Comparison of ENCODE assay signal across 17 cellular contexts in the genomic region with DNA sequence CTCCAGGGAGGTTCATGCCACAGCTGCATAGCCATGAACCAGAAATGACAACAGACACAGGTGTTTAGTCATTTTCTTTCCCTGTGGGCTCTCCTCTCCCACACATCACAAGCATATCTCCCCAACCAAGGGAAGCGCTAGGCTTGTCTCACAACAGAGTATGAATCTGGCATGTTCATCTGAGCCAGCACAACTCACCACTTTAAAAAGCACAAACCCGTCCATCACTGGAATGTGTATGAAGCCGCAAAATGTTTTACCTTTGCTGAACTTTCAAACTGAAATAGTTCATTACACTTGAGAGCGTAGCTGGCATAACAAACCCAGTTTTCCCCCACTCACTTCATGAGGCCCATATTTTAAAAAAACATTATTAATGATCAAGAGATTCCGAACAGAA. TPM values are rescaled to one million over a fixed set of nuclear protein-coding genes. Genes with fewer than 3 reads are reported as not detected.
DNase-seq lines count a peak whose midpoint lies in the region; ATAC-seq and TF ChIP-seq lines count a peak whose summit lies in the region.
"Had no signal": no experiment of that assay in that cellular context is flagged by ENCODE, and none has a peak within 500 bp of the region (broad histone marks: within the 10 kb centered on the region; RNA-seq: fewer than 3 reads in every experiment).

No MANE protein-coding gene starts in this region.

- H3K4me1 ChIP-seq in ACC112 (ENCODE audit: control insufficient read depth, insufficient read depth, low read length, unreplicated experiment) (peaks cover 76% of the 10 kb centered on the region), hepatocyte (ENCODE audit: insufficient read depth) (peaks cover 26% of the 10 kb centered on the region), rectal smooth muscle tissue (ENCODE audit: control insufficient read depth, insufficient read depth, low read length) (peaks cover 44% of the 10 kb centered on the region)

- peak overlapping the region; percentile 35 for H3K4me2 ChIP-seq in hepatocyte
- H3K4me2 ChIP-seq: GM23338 had no signal

- H3K4me3 Mint-ChIP-seq in activated T-helper 2 cell treated with anti-CD3 and anti-CD28 coated beads, Interferon-gamma antibody, Interleukin-2, Interleukin-4, amounts not matched to agents 10 μg/mL and 5 μg/mL and 100 μg/mL, durations not matched to agents 14 hours and 24 hours and 36 hours (ENCODE audit: low read depth): no peak overlapping the region
- H3K4me3 Mint-ChIP-seq: GM23338; stimulated activated memory B cell treated with anti-CD40 and anti-IgM and Interleukin-4, amounts not matched to agents 10 μg/mL and 1 μg/mL and 100 μg/mL, for 72 hours; WTC11 had no signal

- no peaks in the 10 kb centered on the region for H3K9me3 Mint-ChIP-seq in activated T-helper 2 cell treated with anti-CD3 and anti-CD28 coated beads, Interferon-gamma antibody, Interleukin-2, Interleukin-4, amounts not matched to agents 10 μg/mL and 5 μg/mL and 100 μg/mL, durations not matched to agents 14 hours and 24 hours and 36 hours
- H3K9me3 Mint-ChIP-seq: activated naive CD4-positive, alpha-beta T cell treated with anti-CD3 and anti-CD28 coated beads, Interleukin-2, amount 50 U/mL, for 72 hours; GM23338; stimulated activated memory B cell treated with anti-CD40 and anti-IgM and Interleukin-4, amounts not matched to agents 10 μg/mL and 1 μg/mL and 100 μg/mL, for 72 hours; WTC11 had no signal

- no peaks in the 10 kb centered on the region for H3K27me3 ChIP-seq in ACC112 (ENCODE audit: insufficient read depth, low read length)
- no peaks in the 10 kb centered on the region for H3K27me3 ChIP-seq in hepatocyte
- no peaks in the 10 kb centered on the region for H3K27me3 ChIP-seq in rectal smooth muscle tissue (ENCODE audit: control insufficient read depth, insufficient read depth, low read length)

- H3K27me3 Mint-ChIP-seq in activated T-helper 2 cell treated with anti-CD3 and anti-CD28 coated beads, Interferon-gamma antibody, Interleukin-2, Interleukin-4, amounts not matched to agents 10 μg/mL and 5 μg/mL and 100 μg/mL, durations not matched to agents 14 hours and 24 hours and 36 hours (ENCODE audit: low read depth): peaks cover 22% of the 10 kb centered on the region

- H3K9me3 ChIP-seq in hepatocyte (ENCODE audit: low read depth): no peaks in the 10 kb centered on the region

- intact Hi-C loops in activated T-helper 2 cell treated with anti-CD3 and anti-CD28 coated beads, Interferon-gamma antibody, Interleukin-2, Interleukin-4, amounts not matched to agents 10 μg/mL and 5 μg/mL and 100 μg/mL, durations not matched to agents 14 hours and 24 hours and 36 hours (cut with micrococcal nuclease): no loop called here

- peak overlapping the region; percentile 46; the same call in 1 of the 2 replicates for H3K4me3 ChIP-seq in ACC112 (ENCODE audit: low read depth, low read length)
- H3K4me3 ChIP-seq in choroid plexus epithelial cell (ENCODE audit: low read depth, low read length): no peak overlapping the region
- H3K4me3 ChIP-seq in hepatocyte: no peak overlapping the region
- H3K4me3 ChIP-seq in rectal smooth muscle tissue (ENCODE audit: low read length): no peak overlapping the region
- H3K4me3 ChIP-seq: GM23338 had no signal

- TF ChIP-seq CTCF in choroid plexus epithelial cell (conservative IDR thresholded peaks at IDR 0.05; ENCODE audit: low read depth, low read length) (no peak), hepatocyte (IDR thresholded peaks at IDR 0.05; ENCODE audit: poor library complexity) (no peak)

- H3K4me1 Mint-ChIP-seq in activated T-helper 2 cell treated with anti-CD3 and anti-CD28 coated beads, Interferon-gamma antibody, Interleukin-2, Interleukin-4, amounts not matched to agents 10 μg/mL and 5 μg/mL and 100 μg/mL, durations not matched to agents 14 hours and 24 hours and 36 hours (ENCODE audit: low read depth): peaks cover 2% of the 10 kb centered on the region
- H3K4me1 Mint-ChIP-seq: stimulated activated memory B cell treated with anti-CD40 and anti-IgM and Interleukin-4, amounts not matched to agents 10 μg/mL and 1 μg/mL and 100 μg/mL, for 72 hours had no signal

- H3K79me2 ChIP-seq in ACC112 (ENCODE audit: control insufficient read depth, insufficient read depth, low read length, unreplicated experiment): peaks cover 68% of the 10 kb centered on the region
- peaks cover 7% of the 10 kb centered on the region for H3K79me2 ChIP-seq in hepatocyte

- H3K36me3 Mint-ChIP-seq in activated T-helper 2 cell treated with anti-CD3 and anti-CD28 coated beads, Interferon-gamma antibody, Interleukin-2, Interleukin-4, amounts not matched to agents 10 μg/mL and 5 μg/mL and 100 μg/mL, durations not matched to agents 14 hours and 24 hours and 36 hours (ENCODE audit: low read depth): no peaks in the 10 kb centered on the region
- H3K36me3 Mint-ChIP-seq: activated naive CD4-positive, alpha-beta T cell treated with anti-CD3 and anti-CD28 coated beads, Interleukin-2, amount 50 U/mL, for 72 hours; stimulated activated memory B cell treated with anti-CD40 and anti-IgM and Interleukin-4, amounts not matched to agents 10 μg/mL and 1 μg/mL and 100 μg/mL, for 72 hours; WTC11 had no signal

- H3K9me2 ChIP-seq in hepatocyte (replicated peaks; ENCODE audit: insufficient read depth): no peaks in the 10 kb centered on the region

- no peak overlapping the region for H3K27ac Mint-ChIP-seq in activated T-helper 2 cell treated with anti-CD3 and anti-CD28 coated beads, Interferon-gamma antibody, Interleukin-2, Interleukin-4, amounts not matched to agents 10 μg/mL and 5 μg/mL and 100 μg/mL, durations not matched to agents 14 hours and 24 hours and 36 hours
- H3K27ac Mint-ChIP-seq: activated naive CD4-positive, alpha-beta T cell treated with anti-CD3 and anti-CD28 coated beads, Interleukin-2, amount 50 U/mL, for 72 hours; GM23338; stimulated activated memory B cell treated with anti-CD40 and anti-IgM and Interleukin-4, amounts not matched to agents 10 μg/mL and 1 μg/mL and 100 μg/mL, for 72 hours; WTC11 had no signal

- H2AFZ ChIP-seq in ACC112 (ENCODE audit: low read length, unreplicated experiment) (no peak overlapping the region), hepatocyte (no peak overlapping the region)
- H2AFZ ChIP-seq: GM23338 had no signal

- WGBS in hepatocyte (ENCODE audit: low lambda C conversion rate, missing lambda C conversion rate): 81% methylated on average over 5 of the region's 5 CpGs

- no peaks in the 10 kb centered on the region for H4K20me1 ChIP-seq in hepatocyte (ENCODE audit: insufficient read depth, poor library complexity, severe bottlenecking)

- H3K36me3 ChIP-seq in ACC112 (ENCODE audit: insufficient read depth, low read length) (peaks cover 37% of the 10 kb centered on the region), hepatocyte (replicated peaks; ENCODE audit: insufficient read depth, low read depth) (no peaks in the 10 kb centered on the region), rectal smooth muscle tissue (ENCODE audit: control insufficient read depth, insufficient read depth, low read length) (no peaks in the 10 kb centered on the region)

- H3K9ac ChIP-seq in rectal smooth muscle tissue (ENCODE audit: low read length): no peak overlapping the region

- DNase-seq in choroid plexus epithelial cell (ENCODE audit: low read depth) (peak; percentile 82), hepatocyte (ENCODE audit: low spot score) (no peak), NAMALWA (ENCODE audit: low spot score) (no peak)
- DNase-seq in activated T-helper 2 cell treated with anti-CD3 and anti-CD28 coated beads, Interferon-gamma antibody, Interleukin-2, Interleukin-4, amounts not matched to agents 10 μg/mL and 5 μg/mL and 100 μg/mL, durations not matched to agents 14 hours and 24 hours and 36 hours (ENCODE audit: low spot score): no peak
- DNase-seq: ACHN; NCI-H1105; retina; stimulated activated CD4-positive, alpha-beta T cell treated with anti-CD3 and anti-CD28 coated beads, Interleukin-4, amount 100 ng/mL, for 4 hours; SW 1271 had no signal

- ATAC-seq in GM19397 (IDR thresholded peaks at IDR 0.05; ENCODE audit: unreplicated experiment): no peak
- ATAC-seq in HG03196 (IDR thresholded peaks at IDR 0.05; ENCODE audit: unreplicated experiment): no peak
- ATAC-seq: activated naive CD4-positive, alpha-beta T cell treated with anti-CD3 and anti-CD28 coated beads, Interleukin-2, amount 50 U/mL, for 72 hours; GM23338; stimulated activated memory B cell treated with anti-CD40 and anti-IgM and Interleukin-4, amounts not matched to agents 10 μg/mL and 1 μg/mL and 100 μg/mL, for 72 hours; WTC11 had no signal

- H3K27ac ChIP-seq in ACC112 (ENCODE audit: low read depth, low read length) (peak overlapping the region; percentile 93), hepatocyte (peak overlapping the region; percentile 17), rectal smooth muscle tissue (ENCODE audit: low read depth, low read length) (peak overlapping the region; percentile 80)

RNA-seq across cellular contexts. Expression of gene NID2, which starts 15.9 kb away (rescaled TPM):
- total RNA-seq in hepatocyte: 43.1 and 52.8 TPM in 2 replicates
- 60.4 and 65.7 TPM in 2 replicates for polyA plus RNA-seq in hepatocyte
- 0.14 and 0.37 TPM in 2 replicates for total RNA-seq in activated T-helper 2 cell treated with anti-CD3 and anti-CD28 coated beads, Interferon-gamma antibody, Interleukin-2, Interleukin-4, amounts not matched to agents 10 μg/mL and 5 μg/mL and 100 μg/mL, durations not matched to agents 14 hours and 24 hours and 36 hours
- total RNA-seq: activated naive CD4-positive, alpha-beta T cell treated with anti-CD3 and anti-CD28 coated beads, Interleukin-2, amount 50 U/mL, for 72 hours had no signal

Comparison
In these comparisons a context has a peak if more than half of its experiments do, and no peak if none do; other contexts are left out.
1. H3K27ac ChIP-seq: peak in every context shown above with its lines; median percentile 93 in ACC112; 80 in rectal smooth muscle tissue; 17 in hepatocyte.
2. RNA of gene NID2, which starts 15.9 kb away (total RNA-seq): 43.1 to 52.8 TPM in hepatocyte; 0.14 to 0.37 TPM in activated T-helper 2 cell treated with anti-CD3 and anti-CD28 coated beads, Interferon-gamma antibody, Interleukin-2, Interleukin-4, amounts not matched to agents 10 μg/mL and 5 μg/mL and 100 μg/mL, durations not matched to agents 14 hours and 24 hours and 36 hours; every median in the first group is over 10 times any median in the second.